In genomic region chr13:77919351-77920294, GRCh38 we compare ENCODE assay signal across 9 cellular contexts. TPM values are rescaled to one million over a fixed set of nuclear protein-coding genes. Genes with fewer than 3 reads are reported as not detected.
A peak's percentile ranks its signal among the peaks of the same experiment; 100 is the strongest.
DNase-seq lines count a peak whose midpoint lies in the region; ATAC-seq lines count a peak whose summit lies in the region.
"Had no signal": no experiment of that assay in that cellular context is flagged by ENCODE, and none has a peak within 500 bp of the region (broad histone marks: within the 10 kb centered on the region; RNA-seq: fewer than 3 reads in every experiment).

No MANE protein-coding gene starts in this region.

- peak; percentile 19 for DNase-seq in NCI-H2171 treated with DMSO at 0.1 percent for 48 hours (lab: John Stamatoyannopoulos, UW)
- no peak for DNase-seq in NCI-H2171 (lab: John Stamatoyannopoulos, UW)
- DNase-seq in activated naive CD8-positive, alpha-beta T cell treated with anti-CD3 and anti-CD28 coated beads for 36 hours = peak; percentile 7
- peak; percentile 4 for DNase-seq in hepatic stellate cell (ENCODE audit: low spot score)
- peak; percentile 72 for DNase-seq in sciatic nerve (ENCODE audit: low spot score)
- no peak for DNase-seq in stimulated activated CD4-positive, alpha-beta T cell treated with anti-CD3 and anti-CD28 coated beads, Interleukin-4, amount 100 ng/mL, for 4 hours

- no peaks in the 10 kb centered on the region for H3K9me3 Mint-ChIP-seq in activated naive CD8-positive, alpha-beta T cell treated with anti-CD3 and anti-CD28 coated beads for 36 hours

- ATAC-seq in sciatic nerve (peak; percentile 90), HG02970 (IDR thresholded peaks at IDR 0.05; ENCODE audit: low FRiP score, unreplicated experiment) (no peak), GM21526 (IDR thresholded peaks at IDR 0.05; ENCODE audit: low FRiP score, unreplicated experiment) (no peak)

- H3K36me3 Mint-ChIP-seq in activated naive CD8-positive, alpha-beta T cell treated with anti-CD3 and anti-CD28 coated beads for 36 hours = no peaks in the 10 kb centered on the region

- intact Hi-C loops in sciatic nerve (cut with DNase I) = no loop called here

- H3K4me3 Mint-ChIP-seq in activated naive CD8-positive, alpha-beta T cell treated with anti-CD3 and anti-CD28 coated beads for 36 hours = no peak overlapping the region

- no peaks in the 10 kb centered on the region for H3K4me1 Mint-ChIP-seq in activated naive CD8-positive, alpha-beta T cell treated with anti-CD3 and anti-CD28 coated beads for 36 hours

- H3K27ac Mint-ChIP-seq in activated naive CD8-positive, alpha-beta T cell treated with anti-CD3 and anti-CD28 coated beads for 36 hours = no peak overlapping the region

- H3K27me3 Mint-ChIP-seq in activated naive CD8-positive, alpha-beta T cell treated with anti-CD3 and anti-CD28 coated beads for 36 hours = peaks cover 28% of the 10 kb centered on the region

RNA-seq across cellular contexts. Expression of gene EDNRB, which starts 1.0 kb away (rescaled TPM):
- total RNA-seq in activated naive CD8-positive, alpha-beta T cell treated with anti-CD3 and anti-CD28 coated beads for 36 hours = not detected
- total RNA-seq in sciatic nerve = 31.1 TPM
- total RNA-seq: T-helper 1 cell treated with Interleukin-12 subunit alpha and Interleukin-12 subunit beta and Interleukin-4 antibody, amounts not matched to agents 30 ng/mL and 1 ng/mL, for 36 hours had no signal

Comparison
In these comparisons a context has a peak if more than half of its experiments do, and no peak if none do; other contexts are left out.
1. DNase-seq: peak in NCI-H2171 treated with DMSO at 0.1 percent for 48 hours (single experiment), activated naive CD8-positive, alpha-beta T cell treated with anti-CD3 and anti-CD28 coated beads for 36 hours (single experiment), hepatic stellate cell (single experiment) and sciatic nerve (single experiment); none in NCI-H2171 (single experiment) and stimulated activated CD4-positive, alpha-beta T cell treated with anti-CD3 and anti-CD28 coated beads, Interleukin-4, amount 100 ng/mL, for 4 hours (0 of 2).
2. RNA of gene EDNRB, which starts 1.0 kb away (total RNA-seq): 31.1 TPM in sciatic nerve (single experiment); not detected in activated naive CD8-positive, alpha-beta T cell treated with anti-CD3 and anti-CD28 coated beads for 36 hours; every median in the first group is over 10 times any median in the second.